13 cellular contexts compared by ENCODE assay signal in genomic region chr13:103386341-103386740, GRCh38.
A peak's percentile ranks its signal among the peaks of the same experiment; 100 is the strongest.
DNase-seq lines count a peak whose midpoint lies in the region; ATAC-seq, FAIRE-seq and TF ChIP-seq lines count a peak whose summit lies in the region.
"Had no signal": no experiment of that assay in that cellular context is flagged by ENCODE, and none has a peak within 500 bp of the region (broad histone marks: within the 10 kb centered on the region; RNA-seq: fewer than 3 reads in every experiment).

No MANE protein-coding gene starts in this region.

- H2AFZ ChIP-seq in PC-3 (ENCODE audit: low read length), result no peak overlapping the region
- no peak overlapping the region for H2AFZ ChIP-seq in smooth muscle cell (ENCODE audit: low read depth)

- H3K79me2 ChIP-seq in PC-3 (ENCODE audit: low read length) (no peaks in the 10 kb centered on the region), smooth muscle cell (ENCODE audit: low read depth) (no peaks in the 10 kb centered on the region)

- in situ Hi-C loops in GM13977 (cut with MboI; ENCODE audit: low pct_unique_long_range_greater_than_20kb, low sequenced_read_pairs, unreplicated experiment), result no loop called here

- H3F3A ChIP-seq in PC-3 (ENCODE audit: low read length, unreplicated experiment) (no peaks in the 10 kb centered on the region), smooth muscle cell (ENCODE audit: low read depth) (no peaks in the 10 kb centered on the region)

- no peak for FAIRE-seq in bronchial epithelial cell (lab: Jason Lieb, UNC)

- TF ChIP-seq CTCF in PC-3 (conservative IDR thresholded peaks at IDR 0.05; ENCODE audit: low read depth, low read length), result no peak
- no peak for TF ChIP-seq CTCF in bronchial epithelial cell (IDR thresholded peaks at IDR 0.05; ENCODE audit: insufficient read depth, low read length, severe bottlenecking)
- no peak for TF ChIP-seq CTCF in smooth muscle cell (IDR thresholded peaks at IDR 0.05; ENCODE audit: borderline replicate concordance, insufficient read depth, poor library complexity, severe bottlenecking)
- no peak for TF ChIP-seq CTCF in GM13977 (IDR thresholded peaks at IDR 0.05; ENCODE audit: extremely low read depth, insufficient read depth, missing control alignments)

- no peaks in the 10 kb centered on the region for H3K36me3 ChIP-seq in PC-3 (ENCODE audit: low read depth, low read length)
- H3K36me3 ChIP-seq in bronchial epithelial cell (ENCODE audit: control insufficient read depth, insufficient read depth, low read length), result no peaks in the 10 kb centered on the region
- H3K36me3 ChIP-seq in smooth muscle cell (ENCODE audit: low read depth), result no peaks in the 10 kb centered on the region
- H3K36me3 ChIP-seq: ovary had no signal

- H3K4me3 ChIP-seq in PC-3 (ENCODE audit: low read length) (no peak overlapping the region), bronchial epithelial cell (ENCODE audit: low read depth, low read length) (no peak overlapping the region), smooth muscle cell (no peak overlapping the region)
- H3K4me3 ChIP-seq: ovary had no signal

- ATAC-seq in PC-3 (peak; percentile 87), GM18498 (IDR thresholded peaks at IDR 0.05; ENCODE audit: unreplicated experiment) (no peak)

- H4K20me1 ChIP-seq in PC-3 (ENCODE audit: low read length) (no peaks in the 10 kb centered on the region), smooth muscle cell (ENCODE audit: low read depth) (no peaks in the 10 kb centered on the region)

- CTCF ChIA-PET in PC-3 (lab: Charles Lee), result no interaction called here

- H3K9ac ChIP-seq in PC-3 (ENCODE audit: low read length) (no peak overlapping the region), smooth muscle cell (ENCODE audit: low read depth) (no peak overlapping the region)

- POLR2A ChIA-PET in PC-3 (lab: Charles Lee; ENCODE audit: unreplicated experiment), result no interaction called here

- H3K4me1 ChIP-seq in PC-3 (ENCODE audit: insufficient read depth, low read length) (no peaks in the 10 kb centered on the region), smooth muscle cell (ENCODE audit: low read depth) (no peaks in the 10 kb centered on the region)

- H3K9me3 ChIP-seq in PC-3 (ENCODE audit: low read length) (no peaks in the 10 kb centered on the region), smooth muscle cell (replicated peaks; ENCODE audit: low read depth) (no peaks in the 10 kb centered on the region)
- H3K9me3 ChIP-seq: ovary had no signal

- H3K4me2 ChIP-seq in PC-3 (ENCODE audit: low read length) (no peak overlapping the region), smooth muscle cell (no peak overlapping the region)

- H3K27me3 ChIP-seq in PC-3 (ENCODE audit: low read length) (no peaks in the 10 kb centered on the region), bronchial epithelial cell (ENCODE audit: control insufficient read depth, insufficient read depth, low read length) (no peaks in the 10 kb centered on the region), smooth muscle cell (ENCODE audit: low read depth) (no peaks in the 10 kb centered on the region)
- H3K27me3 ChIP-seq: ovary had no signal

- H3K9me2 ChIP-seq in PC-3 (replicated peaks; ENCODE audit: low read length), result no peaks in the 10 kb centered on the region

- BruUV-seq in PC-3 (replicated peaks; lab: Mats Ljungman, UMichigan), result no TSS peak

- intact Hi-C loops in PC-3 (cut with micrococcal nuclease), result no loop called here

- 84% methylated on average over 3 of the region's 3 CpGs for WGBS in smooth muscle cell (ENCODE audit: low lambda C conversion rate)

- DNase-seq in Daoy (ENCODE audit: low read depth), result peak; percentile 65
- DNase-seq in PC-3, result peak; percentile 45
- peak; percentile 28 for DNase-seq in bronchial epithelial cell (ENCODE audit: low read depth)
- DNase-seq in islet precursor cell, result peak; percentile 88
- DNase-seq in activated T-cell treated with anti-CD3 and anti-CD28 coated beads, Interleukin-2, amount 50 U/mL, for 1 hour, result no peak
- DNase-seq in smooth muscle cell (lab: John Stamatoyannopoulos, UW; ENCODE audit: unreplicated experiment), result no peak
- DNase-seq in GM13977 (ENCODE audit: low spot score), result no peak
- DNase-seq: activated gamma-delta T cell treated with Interleukin-2 at 50 U/mL for 16 hours, NCI-H2029, NCI-H748 treated with DMSO at 0.1 percent for 48 hours, ovary had no signal

- H3K27ac ChIP-seq in PC-3 (ENCODE audit: low read length) (no peak overlapping the region), smooth muscle cell (ENCODE audit: low read depth) (no peak overlapping the region)
- H3K27ac ChIP-seq: ovary, VCaP had no signal

Comparison
In these comparisons a context has a peak if more than half of its experiments do, and no peak if none do; other contexts are left out.
1. DNase-seq: peak in Daoy (single experiment), PC-3 (single experiment), bronchial epithelial cell (single experiment) and islet precursor cell (single experiment); none in activated T-cell treated with anti-CD3 and anti-CD28 coated beads, Interleukin-2, amount 50 U/mL, for 1 hour (single experiment), smooth muscle cell (single experiment) and GM13977 (single experiment).